In the genomic region with DNA sequence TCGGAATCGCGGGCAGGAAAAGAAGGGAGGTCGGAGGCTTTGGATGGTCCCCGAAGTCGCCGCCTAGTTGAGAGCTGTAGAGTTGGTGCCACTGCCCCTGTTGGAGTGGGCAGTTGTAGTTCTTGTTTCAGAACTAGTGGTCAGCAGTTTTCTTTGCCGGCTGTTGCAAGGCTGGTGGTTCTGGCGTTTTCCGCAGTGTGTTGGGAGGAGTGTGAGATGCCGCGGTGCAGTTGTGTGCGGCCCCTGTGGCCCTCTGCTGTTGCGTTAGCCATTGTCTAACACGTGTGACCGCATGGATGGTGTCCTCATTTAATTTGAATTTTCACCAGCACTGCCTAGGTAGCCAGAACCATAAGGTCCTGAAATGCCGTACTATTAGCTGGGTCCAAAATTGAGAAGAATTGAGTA, we compare ENCODE assay signal across 8 cellular contexts. TPM values are rescaled to one million over a fixed set of nuclear protein-coding genes. Genes with fewer than 3 reads are reported as not detected.
DNase-seq lines count a peak whose midpoint lies in the region; ATAC-seq and TF ChIP-seq lines count a peak whose summit lies in the region.

No MANE protein-coding gene starts in this region.

- H3F3A ChIP-seq in MM.1S (ENCODE audit: insufficient read depth, low read length), result peaks cover 58% of the 10 kb centered on the region

- H3K4me1 Mint-ChIP-seq in dendritic cell treated with granulocyte-macrophage colony-stimulating factor and Interleukin-4, amounts not matched to agents 40 ng/mL and 50 ng/mL, for 4 days (ENCODE audit: low read depth), result peaks cover 72% of the 10 kb centered on the region

- peaks cover 67 to 80% (median 76%) of the 10 kb centered on the region in 10 experiments for H3K4me1 ChIP-seq in BLaER1 treated with 17β-estradiol and CSF1 and Interleukin-3, amounts not matched to agents 10 nM and 100 nM
- H3K4me1 ChIP-seq in MM.1S (ENCODE audit: low read length) (peaks cover 54% of the 10 kb centered on the region), mucosa of descending colon (ENCODE audit: low read depth) (peaks cover 54% of the 10 kb centered on the region)

- H3K9ac ChIP-seq in BLaER1 treated with 17β-estradiol and CSF1 and Interleukin-3, amounts not matched to agents 10 nM and 100 nM, result peak overlapping the region; percentile 96 to 100 (median 99)
- H3K9ac ChIP-seq in MM.1S (ENCODE audit: low read length), result peak overlapping the region; percentile 100

- no peaks in the 10 kb centered on the region for H3K27me3 ChIP-seq in BLaER1 treated with 17β-estradiol and CSF1 and Interleukin-3, amounts not matched to agents 10 nM and 100 nM
- H3K27me3 ChIP-seq in MM.1S (replicated peaks; ENCODE audit: insufficient read depth, low read length), result no peaks in the 10 kb centered on the region

- H3K36me3 ChIP-seq in BLaER1 treated with 17β-estradiol and CSF1 and Interleukin-3, amounts not matched to agents 10 nM and 100 nM, result peaks cover 14 to 56% (median 48%) of the 10 kb centered on the region in 11 experiments; a peak in 21 of 22 replicates
- H3K36me3 ChIP-seq in MM.1S (replicated peaks; ENCODE audit: insufficient read depth, low read length) (no peaks in the 10 kb centered on the region), mucosa of descending colon (ENCODE audit: low read depth) (no peaks in the 10 kb centered on the region)

- DNase-seq in MM.1S (peak; percentile 49), mucosa of descending colon (peak; percentile 40 to 52 (median 49))
- no peak for DNase-seq in stimulated activated CD4-positive, alpha-beta T cell treated with anti-CD3 and anti-CD28 coated beads, Interleukin-4, amount 100 ng/mL, for 1 hour

- H2AFZ ChIP-seq in MM.1S (ENCODE audit: low read length), result no peak overlapping the region

- intact Hi-C loops in dendritic cell treated with granulocyte-macrophage colony-stimulating factor and Interleukin-4, amounts not matched to agents 40 ng/mL and 50 ng/mL, for 4 days (cut with micrococcal nuclease), result loop anchor here (2.0 kb wide), 2 partner anchors 19 to 25 kb away; partner anchors contain the start of genes C1orf35 and MRPL55
- intact Hi-C loops in mucosa of descending colon (cut with DNase I, micrococcal nuclease), result no loop called here

- H3K4me2 ChIP-seq in BLaER1 treated with 17β-estradiol and CSF1 and Interleukin-3, amounts not matched to agents 10 nM and 100 nM, result peak overlapping the region; percentile 90 to 98 (median 97)
- H3K4me2 ChIP-seq in MM.1S (ENCODE audit: low read depth, low read length), result peak overlapping the region; percentile 96

- H3K9me3 Mint-ChIP-seq in dendritic cell treated with granulocyte-macrophage colony-stimulating factor and Interleukin-4, amounts not matched to agents 40 ng/mL and 50 ng/mL, for 4 days, result no peaks in the 10 kb centered on the region

- H3K27ac ChIP-seq in BLaER1 treated with 17β-estradiol and CSF1 and Interleukin-3, amounts not matched to agents 10 nM and 100 nM, result peak overlapping the region; percentile 96 to 100 (median 99); a peak in 21 of 22 replicates
- peak overlapping the region; percentile 91 for H3K27ac ChIP-seq in MM.1S (ENCODE audit: low read length)

- H3K27me3 Mint-ChIP-seq in dendritic cell treated with granulocyte-macrophage colony-stimulating factor and Interleukin-4, amounts not matched to agents 40 ng/mL and 50 ng/mL, for 4 days, result no peaks in the 10 kb centered on the region

- TF ChIP-seq CTCF in MM.1S (IDR thresholded peaks at IDR 0.05; ENCODE audit: low read length), result peak; percentile 4; the same call in 1 of the 2 replicates
- TF ChIP-seq CTCF in mucosa of descending colon (IDR thresholded peaks at IDR 0.05), result no peak

- H3K4me3 ChIP-seq in BLaER1 treated with 17β-estradiol and CSF1 and Interleukin-3, amounts not matched to agents 10 nM and 100 nM, result peak overlapping the region; percentile 90 to 100 (median 99)
- H3K4me3 ChIP-seq in MM.1S (ENCODE audit: low read length) (peak overlapping the region; percentile 100), mucosa of descending colon (peak overlapping the region; percentile 100)

- H3K9me3 ChIP-seq in BLaER1 treated with 17β-estradiol and CSF1 and Interleukin-3, amounts not matched to agents 10 nM and 100 nM (replicated peaks in 1 of 11), result no peaks in the 10 kb centered on the region
- H3K9me3 ChIP-seq in MM.1S (replicated peaks; ENCODE audit: insufficient read depth, low read length) (no peaks in the 10 kb centered on the region), mucosa of descending colon (no peaks in the 10 kb centered on the region)

- H3K4me3 Mint-ChIP-seq in dendritic cell treated with granulocyte-macrophage colony-stimulating factor and Interleukin-4, amounts not matched to agents 40 ng/mL and 50 ng/mL, for 4 days, result peak overlapping the region; percentile 92

- H3K27ac Mint-ChIP-seq in dendritic cell treated with granulocyte-macrophage colony-stimulating factor and Interleukin-4, amounts not matched to agents 40 ng/mL and 50 ng/mL, for 4 days, result peak overlapping the region; percentile 96

- peaks cover 65 to 77% (median 72%) of the 10 kb centered on the region in 11 experiments for H4K20me1 ChIP-seq in BLaER1 treated with 17β-estradiol and CSF1 and Interleukin-3, amounts not matched to agents 10 nM and 100 nM
- H4K20me1 ChIP-seq in MM.1S (ENCODE audit: insufficient read depth, low read length), result peaks cover 50% of the 10 kb centered on the region

- H3K9me2 ChIP-seq in MM.1S (replicated peaks; ENCODE audit: insufficient read depth, low read length), result no peaks in the 10 kb centered on the region

- peaks cover 96% of the 10 kb centered on the region for H3K79me2 ChIP-seq in MM.1S (ENCODE audit: low read length)

- H3K36me3 Mint-ChIP-seq in dendritic cell treated with granulocyte-macrophage colony-stimulating factor and Interleukin-4, amounts not matched to agents 40 ng/mL and 50 ng/mL, for 4 days (ENCODE audit: low read depth), result peaks cover 52% of the 10 kb centered on the region

- no peak for ATAC-seq in mucosa of descending colon
- no peak for ATAC-seq in HG03196 (IDR thresholded peaks at IDR 0.05; ENCODE audit: unreplicated experiment)
- no peak for ATAC-seq in HG02973 (IDR thresholded peaks at IDR 0.05; ENCODE audit: unreplicated experiment)
- no peak for ATAC-seq in GM19463 (IDR thresholded peaks at IDR 0.05; ENCODE audit: unreplicated experiment)

RNA-seq across cellular contexts. Expression of gene ARF1, which starts 1.4 kb away (rescaled TPM):
- 100 to 1,000 TPM; 339 to 490 (median 479) TPM for total RNA-seq in mucosa of descending colon

RNA-seq across cellular contexts. Expression of gene C1orf35, which starts 19.2 kb away (rescaled TPM):
- 10 to 100 TPM; 10.6 to 15.7 (median 13.9) TPM for total RNA-seq in mucosa of descending colon

RNA-seq across cellular contexts. Expression of gene MRPL55, which starts 25.2 kb away (rescaled TPM):
- total RNA-seq in mucosa of descending colon, result 10 to 100 TPM; 24.3 to 42.1 (median 37.3) TPM

RNA-seq across cellular contexts. Expression of gene GUK1, which starts 56.2 kb away (rescaled TPM):
- 100 to 1,000 TPM; 165 to 182 (median 178) TPM for total RNA-seq in mucosa of descending colon
